In genomic region chr7:43926193-43927043, GRCh38 we compare ENCODE assay signal across 8 cellular contexts. TPM values are rescaled to one million over a fixed set of nuclear protein-coding genes. Genes with fewer than 3 reads are reported as not detected.
DNase-seq lines count a peak whose midpoint lies in the region; FAIRE-seq and TF ChIP-seq lines count a peak whose summit lies in the region.

Gene UBE2D4 (plus strand): TSS chr7:43926436. CDS start chr7:43926533, 97 bp downstream.

- peak; percentile 72 for DNase-seq in GF-D8 (lab: John Stamatoyannopoulos, UW)
- peak; percentile 96 for DNase-seq in H54 (ENCODE audit: insufficient read length, low spot score)
- peak; percentile 95 for DNase-seq in LoVo (ENCODE audit: low spot score)
- DNase-seq in SIG-M5 treated with dmso at 0.1 percent for 504 hours (lab: John Stamatoyannopoulos, UW; ENCODE audit: unreplicated experiment) = peak; percentile 83
- peak; percentile 78 for DNase-seq in activated gamma-delta T cell (lab: John Stamatoyannopoulos, UW)
- peak; percentile 65 to 91 for DNase-seq in foreskin fibroblast
- peak; percentile 78 for DNase-seq in neural progenitor cell (ENCODE audit: low spot score)

- no peaks in the 10 kb centered on the region for H3K79me2 ChIP-seq in neural progenitor cell (ENCODE audit: low read depth)

- H3K27ac Mint-ChIP-seq in neural progenitor cell = peak within 1 kb of the TSS; percentile 86

- H3K9ac ChIP-seq in neural progenitor cell (no peak within 1 kb of the TSS), subcutaneous abdominal adipose tissue (ENCODE audit: low read length in 5 of 5) (peak within 1 kb of the TSS; percentile 75 to 97 (median 82))

- H3K4me1 Mint-ChIP-seq in neural progenitor cell = peaks cover 6% of the 10 kb centered on the region

- peaks cover 2% of the 10 kb centered on the region for H3K27me3 Mint-ChIP-seq in neural progenitor cell (ENCODE audit: insufficient read depth, low read depth)

- H3F3A ChIP-seq in neural progenitor cell (ENCODE audit: low read depth) = peaks cover 14% of the 10 kb centered on the region

- H3K27ac ChIP-seq in neural progenitor cell = no peak within 1 kb of the TSS
- H3K27ac ChIP-seq in subcutaneous abdominal adipose tissue (ENCODE audit: low read depth, low read length) = peak within 1 kb of the TSS; percentile 86

- no peaks in the 10 kb centered on the region for H4K20me1 ChIP-seq in neural progenitor cell (ENCODE audit: low read depth)

- peak within 1 kb of the TSS; percentile 92 for H2AFZ ChIP-seq in neural progenitor cell (replicated peaks)

- peaks cover 6% of the 10 kb centered on the region for H3K36me3 Mint-ChIP-seq in neural progenitor cell

- TF ChIP-seq POLR2A in H54 (IDR thresholded peaks at IDR 0.05; ENCODE audit: low read depth, low read length) = peak; percentile 89

- no peaks in the 10 kb centered on the region for H3K36me3 ChIP-seq in neural progenitor cell
- H3K36me3 ChIP-seq in subcutaneous abdominal adipose tissue (ENCODE audit: control insufficient read depth in 5 of 5, insufficient read depth in 5 of 5, low read length in 5 of 5) = no peaks in the 10 kb centered on the region

- H3K4me2 ChIP-seq in neural progenitor cell = peak within 1 kb of the TSS; percentile 78

- peak within 1 kb of the TSS; percentile 87 for H3K4me3 Mint-ChIP-seq in neural progenitor cell

- no peak for FAIRE-seq in H54 (lab: Jason Lieb, UNC)

- no peaks in the 10 kb centered on the region for H3K9me3 ChIP-seq in neural progenitor cell (ENCODE audit: low read depth)
- no peaks in the 10 kb centered on the region for H3K9me3 ChIP-seq in subcutaneous abdominal adipose tissue (ENCODE audit: control insufficient read depth in 5 of 5, low read length in 5 of 5)

- no peaks in the 10 kb centered on the region for H3K9me3 Mint-ChIP-seq in neural progenitor cell

- peak within 1 kb of the TSS; percentile 60 to 73 for H3K4me3 ChIP-seq in foreskin fibroblast (ENCODE audit: low read depth in 1 of 2, low read length in 2 of 2)
- peak within 1 kb of the TSS; percentile 46 for H3K4me3 ChIP-seq in neural progenitor cell
- peak within 1 kb of the TSS; percentile 81 to 95 (median 86) for H3K4me3 ChIP-seq in subcutaneous abdominal adipose tissue (ENCODE audit: low read depth in 1 of 5, low read length in 5 of 5)

- H3K27me3 ChIP-seq in neural progenitor cell (peaks cover 16% of the 10 kb centered on the region), subcutaneous abdominal adipose tissue (ENCODE audit: control insufficient read depth in 5 of 5, insufficient read depth in 4 of 5, low read length in 5 of 5) (no peaks in the 10 kb centered on the region)

- TF ChIP-seq CTCF in foreskin fibroblast (IDR thresholded peaks at IDR 0.05; ENCODE audit: low read depth, low read length) (peak; percentile 4), neural progenitor cell (IDR thresholded peaks at IDR 0.05) (no peak)

- H3K4me1 ChIP-seq in neural progenitor cell = no peaks in the 10 kb centered on the region
- peaks cover 3 to 19% (median 14%) of the 10 kb centered on the region in 5 donors for H3K4me1 ChIP-seq in subcutaneous abdominal adipose tissue (ENCODE audit: control insufficient read depth in 5 of 5, insufficient read depth in 5 of 5, low read length in 5 of 5)

RNA-seq across cellular contexts. Expression of gene UBE2D4, which starts in this region (rescaled TPM):
- total RNA-seq in neural progenitor cell (ENCODE audit: low replicate concordance) = 6.8 and 11.7 TPM in 2 replicates
